Comparison of ENCODE assay signal across 9 cellular contexts in the genomic region with DNA sequence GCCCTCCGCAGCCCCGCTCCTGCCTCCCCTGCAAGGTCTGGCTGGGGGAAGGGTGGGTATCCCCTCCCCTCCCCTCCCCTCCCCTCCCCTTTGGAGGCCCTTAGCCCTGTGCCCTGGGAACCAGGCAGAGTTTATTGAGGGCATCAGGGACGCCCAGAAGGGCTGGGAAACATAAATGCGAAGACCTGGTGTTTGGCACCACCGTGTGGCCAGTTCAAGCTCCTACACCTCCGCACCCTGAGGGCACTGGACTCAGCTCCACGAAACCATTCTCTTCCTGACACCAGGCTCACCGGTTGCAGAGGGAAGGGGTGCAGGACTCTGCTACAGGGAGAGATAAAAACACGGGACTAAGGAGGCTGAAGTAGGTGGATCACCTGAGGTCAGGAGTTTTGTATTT. TPM values are rescaled to one million over a fixed set of nuclear protein-coding genes. Genes with fewer than 3 reads are reported as not detected.
DNase-seq lines count a peak whose midpoint lies in the region; ATAC-seq, FAIRE-seq and TF ChIP-seq lines count a peak whose summit lies in the region.
"Had no signal": no experiment of that assay in that cellular context is flagged by ENCODE, and none has a peak within 500 bp of the region (broad histone marks: within the 10 kb centered on the region; RNA-seq: fewer than 3 reads in every experiment).

No MANE protein-coding gene starts in this region.

- no peak for TF ChIP-seq EP300 in ovary (IDR thresholded peaks at IDR 0.05)

- DNase-seq in D721Med (ENCODE audit: insufficient read length, low spot score) (no peak), HT-29 (ENCODE audit: low spot score) (peak; percentile 61), RKO (ENCODE audit: low spot score) (peak; percentile 72), foreskin fibroblast (peak; percentile 54 to 85), ovary (peak in 4 of 5 donors; percentile 51 to 73 (median 54)), urothelium cell line (ENCODE audit: low spot score) (peak; percentile 72)
- peak; percentile 30 to 32 for DNase-seq in activated T-helper 1 cell treated with anti-CD3 and anti-CD28 coated beads, Interleukin-2, amount 50 U/mL, for 16 hours (ENCODE audit: low read depth in 1 of 2, low spot score in 1 of 2)

- no peaks in the 10 kb centered on the region for H3K36me3 ChIP-seq in ovary

- no peaks in the 10 kb centered on the region for H3K27me3 ChIP-seq in ovary

- H3K4me3 ChIP-seq in foreskin fibroblast (ENCODE audit: low read depth in 1 of 2, low read length in 2 of 2) (no peak overlapping the region), ovary (no peak overlapping the region)

- TF ChIP-seq CTCF in D721Med (IDR thresholded peaks at IDR 0.05; ENCODE audit: insufficient read depth, missing control alignments) (peak; percentile 65), foreskin fibroblast (IDR thresholded peaks at IDR 0.05; ENCODE audit: low read depth, low read length) (peak; percentile 82), ovary (IDR thresholded peaks at IDR 0.05) (peak; percentile 27 to 56 (median 35))

- intact Hi-C loops in ovary (cut with DNase I), result no loop called here

- WGBS in ovary, 3 donors, result 6 to 16% (median 16%) methylated on average over 9 of the region's 9 CpGs

- no peaks in the 10 kb centered on the region for H3K4me1 ChIP-seq in ovary (ENCODE audit: insufficient read depth)

- no peak for ATAC-seq in HG03432 (IDR thresholded peaks at IDR 0.05; ENCODE audit: unreplicated experiment)

- no peak for TF ChIP-seq POLR2A in ovary (IDR thresholded peaks at IDR 0.05)

- FAIRE-seq in D721Med (lab: Jason Lieb, UNC) (no peak), urothelium cell line (lab: Jason Lieb, UNC) (no peak)

- no peak overlapping the region for H3K27ac ChIP-seq in ovary

- H3K9me3 ChIP-seq in ovary, result no peaks in the 10 kb centered on the region

RNA-seq across cellular contexts. Expression of gene AIPL1, which starts 1.0 kb away (rescaled TPM):
- total RNA-seq in HT-29 (2014; rRNA removed; shearing (Covaris generic)), result not detected in 2 replicates
- total RNA-seq in ovary, result not detected
- polyA plus RNA-seq in ovary, result not detected
- total RNA-seq: T-helper 1 cell treated with Interleukin-12 subunit alpha and Interleukin-12 subunit beta and Interleukin-4 antibody, amounts not matched to agents 30 ng/mL and 1 ng/mL, for 36 hours had no signal

RNA-seq across cellular contexts. Expression of gene PIMREG, which starts 8.3 kb away (rescaled TPM):
- 97.8 and 111 TPM in 2 replicates for total RNA-seq in HT-29 (2014; rRNA removed; shearing (Covaris generic))
- total RNA-seq in ovary, result 1 to 10 TPM in 1 of 7 donors, under 1 TPM in 5, not detected in 1; 0.20 to 4.7 (median 0.73) TPM
- under 1 TPM; 0.58 to 0.78 TPM for polyA plus RNA-seq in ovary

Comparison
In these comparisons a context has a peak if more than half of its experiments do, and no peak if none do; other contexts are left out.
1. RNA of gene PIMREG, which starts 8.3 kb away (total RNA-seq): 97.8 to 111 TPM in HT-29; 0.20 to 4.7 TPM in ovary; every median in the first group is over 10 times any median in the second.
2. Peak in every context shown above with its lines, with median percentiles within 50 percentile points of each other: CTCF ChIP-seq.